8 cellular contexts compared by ENCODE assay signal in genomic region chr6:33454009-33454946, GRCh38. TPM values are rescaled to one million over a fixed set of nuclear protein-coding genes. Genes with fewer than 3 reads are reported as not detected.
DNase-seq lines count a peak whose midpoint lies in the region; ATAC-seq lines count a peak whose summit lies in the region.

TSS of gene ZBTB9 (plus strand) at chr6:33454576. CDS start at chr6:33455101, 525 bp downstream.

- H3K4me3 ChIP-seq in GM08714 (ENCODE audit: low read length) = peak within 1 kb of the TSS; percentile 96
- peak within 1 kb of the TSS; percentile 96 for H3K4me3 ChIP-seq in SK-N-MC

- no peaks in the 10 kb centered on the region for H3K9me3 ChIP-seq in SK-N-MC (ENCODE audit: low read depth, low read length)

- H3K36me3 ChIP-seq in SK-N-MC (ENCODE audit: insufficient read depth, low read length) = peaks cover 11% of the 10 kb centered on the region; the same call in 1 of the 2 replicates

- peak within 1 kb of the TSS; percentile 57; the same call in 1 of the 2 replicates for H3K27ac ChIP-seq in SK-N-MC
- H3K27ac ChIP-seq in temporal lobe (ENCODE audit: low read depth, low read length) = peak within 1 kb of the TSS; percentile 76

- peak; percentile 98 for ATAC-seq in HG02588 (IDR thresholded peaks at IDR 0.05; ENCODE audit: unreplicated experiment)

- DNase-seq in NCI-H1048 (lab: John Stamatoyannopoulos, UW) = peak; percentile 79
- peak; percentile 60 for DNase-seq in SK-N-MC (ENCODE audit: low read depth, low spot score)
- DNase-seq in activated naive CD4-positive, alpha-beta T cell treated with anti-CD3 and anti-CD28 coated beads, Interleukin-2, amount 50 U/mL, for 16 hours = peak; percentile 94
- DNase-seq in glomerular endothelial cell (ENCODE audit: extremely low read depth, low read depth, low spot score) = peak; percentile 45
- peak; percentile 95 for DNase-seq in occipital lobe (lab: John Stamatoyannopoulos, UW)

- H3K9ac ChIP-seq in SK-N-MC (ENCODE audit: insufficient read length) = peak within 1 kb of the TSS; percentile 78

RNA-seq across cellular contexts. Expression of gene ZBTB9, which starts in this region (rescaled TPM):
- total RNA-seq in glomerular endothelial cell (3.7 and 7.2 TPM in 2 replicates), occipital lobe (9.2 TPM), temporal lobe (5.9 TPM)

Comparison
In these comparisons a context has a peak if more than half of its experiments do, and no peak if none do; other contexts are left out.
1. Peak in every context shown above with its lines: DNase-seq, ATAC-seq, H3K4me3 ChIP-seq and H3K27ac ChIP-seq.
2. DNase-seq: peak in every context shown above with its lines; median percentile 95 in occipital lobe; 94 in activated naive CD4-positive, alpha-beta T cell treated with anti-CD3 and anti-CD28 coated beads, Interleukin-2, amount 50 U/mL, for 16 hours; 79 in NCI-H1048; 60 in SK-N-MC; 45 in glomerular endothelial cell.